In the genomic region with DNA sequence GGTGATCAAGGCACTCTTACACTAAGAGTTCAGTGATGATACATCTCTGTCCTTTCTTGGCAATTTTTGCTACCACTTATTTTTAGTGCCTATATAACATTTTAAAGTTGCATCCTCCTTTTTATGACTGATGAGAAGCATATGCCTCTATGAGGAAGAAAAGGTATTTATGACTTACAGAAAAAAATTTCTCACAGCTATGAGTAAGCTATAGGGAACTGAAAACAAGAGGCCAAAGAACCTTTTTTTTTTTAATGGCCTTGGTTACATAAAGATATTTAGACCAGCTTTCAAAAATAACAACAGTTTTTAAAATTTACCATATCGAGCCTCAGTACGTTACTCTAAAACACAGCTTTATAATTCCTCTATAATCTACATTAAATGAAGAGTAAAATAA, we compare ENCODE assay signal across 1 cellular context.
TF ChIP-seq lines count a peak whose summit lies in the region.

No MANE protein-coding gene starts in this region.

TF ChIP-seq in GM12878, 131 proteins besides CTCF, POLR2A, EP300 and RAD21 (continued from another document and continues in another):
- TF ChIP-seq RELA (IDR thresholded peaks at IDR 0.05; ENCODE audit: borderline replicate concordance, partially characterized antibody) (no peak), BCL11A (IDR thresholded peaks at IDR 0.05; ENCODE audit: low read depth, low read length) (peak; percentile 76; the same call in 1 of the 2 replicates), IRF4 (IDR thresholded peaks at IDR 0.05; ENCODE audit: low read depth, low read length) (0 out of 2 replicates have a peak, but pooled peaks have one; percentile 56), TBL1XR1 (IDR thresholded peaks at IDR 0.05; ENCODE audit: low read depth, low read length) (peak; percentile 46; the same call in 1 of the 2 replicates), RFX5 (IDR thresholded peaks at IDR 0.05; ENCODE audit: low read depth, low read length) (no peak), ZNF384 (IDR thresholded peaks at IDR 0.05; ENCODE audit: borderline replicate concordance, low read depth, low read length) (peak; percentile 97), ESRRA (IDR thresholded peaks at IDR 0.05; ENCODE audit: low read length) (no peak), MEF2A (IDR thresholded peaks at IDR 0.05; ENCODE audit: insufficient read depth, low read depth, low read length) (peak; percentile 88), CUX1 (IDR thresholded peaks at IDR 0.05; ENCODE audit: insufficient replicate concordance, low read depth, low read length) (no peak), KDM1A (IDR thresholded peaks at IDR 0.05; ENCODE audit: borderline replicate concordance) (no peak), SMC3 (IDR thresholded peaks at IDR 0.05; ENCODE audit: borderline replicate concordance, low read length) (peak; percentile 11; the same call in 1 of the 2 replicates), BHLHE40 (IDR thresholded peaks at IDR 0.05; ENCODE audit: borderline replicate concordance in 1 of 2, low read depth in 2 of 2, low read length in 1 of 2) (0 out of 4 replicates have a peak, but pooled peaks of 1 of the 2 experiments have one; percentile 10), SMAD1 (IDR thresholded peaks at IDR 0.05; ENCODE audit: low read depth, partially characterized antibody) (peak; percentile 41), ZBTB40 (IDR thresholded peaks at IDR 0.05; ENCODE audit: borderline replicate concordance) (peak; percentile 65; the same call in 1 of the 2 replicates), CBX3 (IDR thresholded peaks at IDR 0.05; ENCODE audit: borderline replicate concordance, low read depth) (no peak), JUNB (IDR thresholded peaks at IDR 0.05) (peak; percentile 83), RBBP5 (conservative IDR thresholded peaks at IDR 0.05) (no peak), SMARCA5 (IDR thresholded peaks at IDR 0.05) (peak; percentile 33; the same call in 1 of the 2 replicates), TCF7 (IDR thresholded peaks at IDR 0.05; ENCODE audit: borderline replicate concordance) (peak; percentile 30; the same call in 1 of the 2 replicates), ZNF217 (IDR thresholded peaks at IDR 0.05) (0 out of 2 replicates have a peak, but pooled peaks have one; percentile 71), IKZF1 (conservative IDR thresholded peaks at IDR 0.05) (peak; percentile 44), HCFC1 (IDR thresholded peaks at IDR 0.05; ENCODE audit: low read length) (no peak), SUZ12 (IDR thresholded peaks at IDR 0.05; ENCODE audit: unreplicated experiment) (no peak), BMI1 (IDR thresholded peaks at IDR 0.05; ENCODE audit: borderline replicate concordance) (peak; percentile 57; the same call in 1 of the 2 replicates), GABPA (IDR thresholded peaks at IDR 0.05; ENCODE audit: low read depth) (0 out of 2 replicates have a peak, but pooled peaks have one; percentile 19), STAT3 (IDR thresholded peaks at IDR 0.05; ENCODE audit: low read depth, low read length) (no peak), FOXK2 (IDR thresholded peaks at IDR 0.05) (no peak), RELB (IDR thresholded peaks at IDR 0.05; ENCODE audit: low read depth) (peak; percentile 68; the same call in 1 of the 2 replicates), FOXM1 (IDR thresholded peaks at IDR 0.05; ENCODE audit: low read depth, low read length) (peak; percentile 79; the same call in 1 of the 2 replicates), MTA3 (IDR thresholded peaks at IDR 0.05; ENCODE audit: borderline replicate concordance, low read length) (no peak), ZNF207 (IDR thresholded peaks at IDR 0.05; ENCODE audit: borderline replicate concordance) (no peak), ETV6 (conservative IDR thresholded peaks at IDR 0.05 in 1 of 2, IDR thresholded peaks at IDR 0.05 in 1 of 2; ENCODE audit: borderline replicate concordance in 1 of 2, low read depth in 1 of 2) (no peak; a peak in 1 of 4 replicates), ZBED1 (IDR thresholded peaks at IDR 0.05; ENCODE audit: borderline replicate concordance) (no peak), SPI1 (IDR thresholded peaks at IDR 0.05; ENCODE audit: borderline replicate concordance, insufficient read depth, low read depth, low read length) (peak; percentile 91), ATF7 (IDR thresholded peaks at IDR 0.05; ENCODE audit: low read depth) (peak; percentile 64), MTA2 (IDR thresholded peaks at IDR 0.05; ENCODE audit: low read depth) (peak; percentile 87), SREBF1 (IDR thresholded peaks at IDR 0.05; ENCODE audit: low read length) (no peak), IKZF2 (IDR thresholded peaks at IDR 0.05) (peak in 1 of 2 experiments; percentile 25; a peak in 2 of 4 replicates), TARDBP (IDR thresholded peaks at IDR 0.05; ENCODE audit: borderline replicate concordance) (no peak), ATF3 (IDR thresholded peaks at IDR 0.05; ENCODE audit: borderline replicate concordance, extremely low read depth, low read depth, low read length) (no peak), NFIC (IDR thresholded peaks at IDR 0.05; ENCODE audit: low read depth, low read length) (peak; percentile 91), CEBPB (IDR thresholded peaks at IDR 0.05; ENCODE audit: borderline replicate concordance in 1 of 2, low read depth in 2 of 2, low read length in 2 of 2) (no peak)
- TF ChIP-seq, protein P1, sequence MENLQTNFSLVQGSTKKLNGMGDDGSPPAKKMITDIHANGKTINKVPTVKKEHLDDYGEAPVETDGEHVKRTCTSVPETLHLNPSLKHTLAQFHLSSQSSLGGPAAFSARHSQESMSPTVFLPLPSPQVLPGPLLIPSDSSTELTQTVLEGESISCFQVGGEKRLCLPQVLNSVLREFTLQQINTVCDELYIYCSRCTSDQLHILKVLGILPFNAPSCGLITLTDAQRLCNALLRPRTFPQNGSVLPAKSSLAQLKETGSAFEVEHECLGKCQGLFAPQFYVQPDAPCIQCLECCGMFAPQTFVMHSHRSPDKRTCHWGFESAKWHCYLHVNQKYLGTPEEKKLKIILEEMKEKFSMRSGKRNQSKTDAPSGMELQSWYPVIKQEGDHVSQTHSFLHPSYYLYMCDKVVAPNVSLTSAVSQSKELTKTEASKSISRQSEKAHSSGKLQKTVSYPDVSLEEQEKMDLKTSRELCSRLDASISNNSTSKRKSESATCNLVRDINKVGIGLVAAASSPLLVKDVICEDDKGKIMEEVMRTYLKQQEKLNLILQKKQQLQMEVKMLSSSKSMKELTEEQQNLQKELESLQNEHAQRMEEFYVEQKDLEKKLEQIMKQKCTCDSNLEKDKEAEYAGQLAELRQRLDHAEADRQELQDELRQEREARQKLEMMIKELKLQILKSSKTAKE (IDR thresholded peaks at IDR 0.05; ENCODE audit: low read depth, poor library complexity, severe bottlenecking), result no peak
- TF ChIP-seq, protein P2, sequence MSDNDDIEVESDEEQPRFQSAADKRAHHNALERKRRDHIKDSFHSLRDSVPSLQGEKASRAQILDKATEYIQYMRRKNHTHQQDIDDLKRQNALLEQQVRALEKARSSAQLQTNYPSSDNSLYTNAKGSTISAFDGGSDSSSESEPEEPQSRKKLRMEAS (IDR thresholded peaks at IDR 0.05; ENCODE audit: low read depth, low read length), result no peak
- TF ChIP-seq, protein P3, sequence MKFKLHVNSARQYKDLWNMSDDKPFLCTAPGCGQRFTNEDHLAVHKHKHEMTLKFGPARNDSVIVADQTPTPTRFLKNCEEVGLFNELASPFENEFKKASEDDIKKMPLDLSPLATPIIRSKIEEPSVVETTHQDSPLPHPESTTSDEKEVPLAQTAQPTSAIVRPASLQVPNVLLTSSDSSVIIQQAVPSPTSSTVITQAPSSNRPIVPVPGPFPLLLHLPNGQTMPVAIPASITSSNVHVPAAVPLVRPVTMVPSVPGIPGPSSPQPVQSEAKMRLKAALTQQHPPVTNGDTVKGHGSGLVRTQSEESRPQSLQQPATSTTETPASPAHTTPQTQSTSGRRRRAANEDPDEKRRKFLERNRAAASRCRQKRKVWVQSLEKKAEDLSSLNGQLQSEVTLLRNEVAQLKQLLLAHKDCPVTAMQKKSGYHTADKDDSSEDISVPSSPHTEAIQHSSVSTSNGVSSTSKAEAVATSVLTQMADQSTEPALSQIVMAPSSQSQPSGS (IDR thresholded peaks at IDR 0.05; ENCODE audit: low read length), result peak; percentile 90
- TF ChIP-seq, protein P4, sequence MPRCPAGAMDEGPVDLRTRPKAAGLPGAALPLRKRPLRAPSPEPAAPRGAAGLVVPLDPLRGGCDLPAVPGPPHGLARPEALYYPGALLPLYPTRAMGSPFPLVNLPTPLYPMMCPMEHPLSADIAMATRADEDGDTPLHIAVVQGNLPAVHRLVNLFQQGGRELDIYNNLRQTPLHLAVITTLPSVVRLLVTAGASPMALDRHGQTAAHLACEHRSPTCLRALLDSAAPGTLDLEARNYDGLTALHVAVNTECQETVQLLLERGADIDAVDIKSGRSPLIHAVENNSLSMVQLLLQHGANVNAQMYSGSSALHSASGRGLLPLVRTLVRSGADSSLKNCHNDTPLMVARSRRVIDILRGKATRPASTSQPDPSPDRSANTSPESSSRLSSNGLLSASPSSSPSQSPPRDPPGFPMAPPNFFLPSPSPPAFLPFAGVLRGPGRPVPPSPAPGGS (IDR thresholded peaks at IDR 0.05; ENCODE audit: borderline replicate concordance, insufficient read depth, low read depth, low read length, poor library complexity, severe bottlenecking), result peak; percentile 85
